In the genomic region with DNA sequence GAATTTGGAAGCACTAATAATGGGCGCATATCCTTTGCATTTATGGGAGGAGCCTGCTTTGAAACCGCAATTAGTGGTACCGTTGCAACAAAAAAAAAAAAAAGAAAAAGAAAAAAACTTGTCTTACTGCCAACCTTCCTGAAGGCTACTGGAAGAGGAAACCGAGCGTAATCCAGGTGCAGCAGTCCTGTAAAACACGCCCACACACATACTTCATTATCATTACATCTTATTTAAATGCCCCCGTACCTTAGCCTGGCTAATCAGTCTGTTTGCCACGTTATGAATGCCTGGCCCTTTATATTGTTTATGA, we compare ENCODE assay signal across 8 cellular contexts. TPM values are rescaled to one million over a fixed set of nuclear protein-coding genes. Genes with fewer than 3 reads are reported as not detected.
DNase-seq lines count a peak whose midpoint lies in the region; TF ChIP-seq lines count a peak whose summit lies in the region.

No MANE protein-coding gene starts in this region.

- peaks cover 10% of the 10 kb centered on the region for H3K27me3 Mint-ChIP-seq in T-helper 2 cell treated with Interferon-gamma antibody and Interleukin-4, amounts not matched to agents 5 μg/mL and 100 μg/mL, for 36 hours (ENCODE audit: low read depth)

- peak overlapping the region; percentile 32; the same call in 1 of the 2 replicates for H3K27ac ChIP-seq in KMS-11

- H3K4me2 ChIP-seq in KMS-11, result peak overlapping the region; percentile 62

- 0 out of 2 replicates have a peak, but pooled peaks cover 5% of the 10 kb centered on the region for H4K20me1 ChIP-seq in KMS-11 (ENCODE audit: insufficient read depth)

- TF ChIP-seq CTCF in KMS-11 (conservative IDR thresholded peaks at IDR 0.05; ENCODE audit: low read depth, low read length), result no peak
- no peak for TF ChIP-seq CTCF in fibroblast of villous mesenchyme (IDR thresholded peaks at IDR 0.05; ENCODE audit: insufficient read depth, low read depth, low read length)
- no peak for TF ChIP-seq CTCF in retinal pigment epithelial cell (conservative IDR thresholded peaks at IDR 0.05; ENCODE audit: low read depth, low read length)

- peaks cover 40% of the 10 kb centered on the region for H3K79me2 ChIP-seq in KMS-11 (ENCODE audit: insufficient read depth, low read depth)

- H3K36me3 ChIP-seq in KMS-11 (ENCODE audit: insufficient read depth), result no peaks in the 10 kb centered on the region; the same call in 1 of the 2 replicates

- H3K9ac ChIP-seq in KMS-11, result peak overlapping the region; percentile 70; the same call in 1 of the 2 replicates

- H3K4me1 Mint-ChIP-seq in T-helper 2 cell treated with Interferon-gamma antibody and Interleukin-4, amounts not matched to agents 5 μg/mL and 100 μg/mL, for 36 hours (ENCODE audit: low read depth), result peaks cover 41% of the 10 kb centered on the region

- no peaks in the 10 kb centered on the region for H3K9me3 Mint-ChIP-seq in T-helper 2 cell treated with Interferon-gamma antibody and Interleukin-4, amounts not matched to agents 5 μg/mL and 100 μg/mL, for 36 hours

- peaks cover 60% of the 10 kb centered on the region for H3K4me1 ChIP-seq in KMS-11 (ENCODE audit: low read depth, poor library complexity, severe bottlenecking)

- H3K4me3 Mint-ChIP-seq in T-helper 2 cell treated with Interferon-gamma antibody and Interleukin-4, amounts not matched to agents 5 μg/mL and 100 μg/mL, for 36 hours, result peak overlapping the region; percentile 95

- peak overlapping the region; percentile 92 for H3K27ac Mint-ChIP-seq in T-helper 2 cell treated with Interferon-gamma antibody and Interleukin-4, amounts not matched to agents 5 μg/mL and 100 μg/mL, for 36 hours

- DNase-seq in DMS 273 (lab: John Stamatoyannopoulos, UW; ENCODE audit: unreplicated experiment) (peak; percentile 51), DMS 273 treated with DMSO at 0.1 percent for 48 hours (lab: John Stamatoyannopoulos, UW) (no peak), fibroblast of villous mesenchyme (ENCODE audit: low read depth) (no peak), retinal pigment epithelial cell (ENCODE audit: low read depth) (no peak), midbrain (lab: John Stamatoyannopoulos, UW) (no peak), NK-92 (lab: John Stamatoyannopoulos, UW; ENCODE audit: unreplicated experiment) (no peak)
- DNase-seq in T-helper 2 cell treated with Interferon-gamma antibody and Interleukin-4, amounts not matched to agents 5 μg/mL and 100 μg/mL, for 36 hours (ENCODE audit: low spot score), result no peak

- H2AFZ ChIP-seq in KMS-11 (ENCODE audit: low read depth), result peak overlapping the region; percentile 94

- H3K36me3 Mint-ChIP-seq in T-helper 2 cell treated with Interferon-gamma antibody and Interleukin-4, amounts not matched to agents 5 μg/mL and 100 μg/mL, for 36 hours (ENCODE audit: low read depth), result peaks cover 38% of the 10 kb centered on the region

- H3K4me3 ChIP-seq in KMS-11 (IDR thresholded peaks at IDR 0.05; ENCODE audit: insufficient read depth, low read depth, low read length) (peak overlapping the region; percentile 80), fibroblast of villous mesenchyme (ENCODE audit: low read depth, low read length) (peak overlapping the region; percentile 86), retinal pigment epithelial cell (ENCODE audit: low read length) (peak overlapping the region; percentile 79)

- H3K27me3 ChIP-seq in KMS-11 (ENCODE audit: insufficient read depth, low read depth), result no peaks in the 10 kb centered on the region

RNA-seq across cellular contexts. Expression of a gene that starts 0.7 kb away (rescaled TPM):
- 47.4 and 48.8 TPM in 2 replicates for total RNA-seq in fibroblast of villous mesenchyme
